Comparison of ENCODE assay signal across 11 cellular contexts in the genomic region with DNA sequence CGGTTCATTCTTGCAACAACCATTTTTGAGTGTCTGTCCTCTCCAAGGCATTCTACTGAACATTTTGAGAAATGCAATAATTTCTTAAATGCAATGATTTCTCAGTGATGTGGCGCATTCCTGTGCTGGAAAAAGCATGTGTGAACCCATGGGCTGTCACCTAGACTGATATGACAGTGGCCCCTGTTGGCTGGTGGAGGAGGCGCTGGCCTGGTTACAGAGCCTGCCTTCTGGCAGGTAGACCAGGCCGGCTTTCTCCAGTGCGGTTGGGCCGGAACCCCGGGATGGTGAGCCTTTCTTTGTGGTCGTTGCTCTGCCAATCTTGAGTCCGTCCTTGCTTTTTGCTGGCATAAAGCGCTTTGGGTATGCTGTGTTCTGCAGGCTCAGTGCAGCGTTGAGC. TPM values are rescaled to one million over a fixed set of nuclear protein-coding genes. Genes with fewer than 3 reads are reported as not detected.
DNase-seq lines count a peak whose midpoint lies in the region; ATAC-seq and TF ChIP-seq lines count a peak whose summit lies in the region.
"Had no signal": no experiment of that assay in that cellular context is flagged by ENCODE, and none has a peak within 500 bp of the region (broad histone marks: within the 10 kb centered on the region; RNA-seq: fewer than 3 reads in every experiment).

No MANE protein-coding gene starts in this region.

- no peaks in the 10 kb centered on the region for H3K27me3 Mint-ChIP-seq in activated T-cell treated with anti-CD3 and anti-CD28 coated beads, Interleukin-2, amount 50 U/mL, for 4 hours (ENCODE audit: low read depth)
- H3K27me3 Mint-ChIP-seq: B cell had no signal

- peaks cover 10% of the 10 kb centered on the region for H3K36me3 Mint-ChIP-seq in activated T-cell treated with anti-CD3 and anti-CD28 coated beads, Interleukin-2, amount 50 U/mL, for 4 hours (ENCODE audit: insufficient read depth)
- H3K36me3 Mint-ChIP-seq in stimulated activated effector memory CD8-positive, alpha-beta T cell treated with anti-CD3 and anti-CD28 coated beads, Interleukin-12 subunit alpha, Interleukin-12 subunit beta, amount 100 ng/mL, for 72 hours, result no peaks in the 10 kb centered on the region

- H3K4me3 Mint-ChIP-seq in activated T-cell treated with anti-CD3 and anti-CD28 coated beads, Interleukin-2, amount 50 U/mL, for 4 hours, result no peak overlapping the region
- no peak overlapping the region for H3K4me3 Mint-ChIP-seq in stimulated activated effector memory CD8-positive, alpha-beta T cell treated with anti-CD3 and anti-CD28 coated beads, Interleukin-12 subunit alpha, Interleukin-12 subunit beta, amount 100 ng/mL, for 72 hours
- H3K4me3 Mint-ChIP-seq: B cell; T-helper 2 cell treated with Interferon-gamma antibody and Interleukin-4, amounts not matched to agents 5 μg/mL and 100 μg/mL, for 36 hours had no signal

- DNase-seq in activated T-cell treated with anti-CD3 and anti-CD28 coated beads, Interleukin-2, amount 50 U/mL, for 1 hour, result peak; percentile 36
- DNase-seq in activated T-cell treated with anti-CD3 and anti-CD28 coated beads, Interleukin-2, amount 50 U/mL, for 4 hours, result no peak
- DNase-seq in SK-MEL-5 (ENCODE audit: low read depth, low spot score), result peak; percentile 21
- DNase-seq in fibroblast of villous mesenchyme (ENCODE audit: low read depth), result no peak
- DNase-seq in stimulated activated effector memory CD8-positive, alpha-beta T cell treated with anti-CD3 and anti-CD28 coated beads, Interleukin-12 subunit alpha, Interleukin-12 subunit beta, amount 100 ng/mL, for 72 hours (ENCODE audit: low spot score in 2 of 2), result no peak
- no peak for DNase-seq in stimulated activated CD4-positive, alpha-beta T cell treated with anti-CD3 and anti-CD28 coated beads, Interleukin-12 subunit alpha, Interleukin-12 subunit beta, amount 100 ng/mL, for 4 hours
- no peak for DNase-seq in NCI-H446 (lab: John Stamatoyannopoulos, UW)
- DNase-seq: stimulated activated CD4-positive, alpha-beta T cell treated with anti-CD3 and anti-CD28 coated beads, Interleukin-4, amount 100 ng/mL, for 24 hours had no signal

- H3K4me1 Mint-ChIP-seq in activated T-cell treated with anti-CD3 and anti-CD28 coated beads, Interleukin-2, amount 50 U/mL, for 4 hours (ENCODE audit: low read depth), result peaks cover 63% of the 10 kb centered on the region
- H3K4me1 Mint-ChIP-seq in stimulated activated effector memory CD8-positive, alpha-beta T cell treated with anti-CD3 and anti-CD28 coated beads, Interleukin-12 subunit alpha, Interleukin-12 subunit beta, amount 100 ng/mL, for 72 hours, result peaks cover 71% of the 10 kb centered on the region

- no peak for ATAC-seq in activated T-cell treated with anti-CD3 and anti-CD28 coated beads, Interleukin-2, amount 50 U/mL, for 4 hours
- ATAC-seq in stimulated activated effector memory CD8-positive, alpha-beta T cell treated with anti-CD3 and anti-CD28 coated beads, Interleukin-12 subunit alpha, Interleukin-12 subunit beta, amount 100 ng/mL, for 72 hours, result peak; percentile 57
- ATAC-seq in GM18517 (IDR thresholded peaks at IDR 0.05; ENCODE audit: unreplicated experiment), result no peak

- no peaks in the 10 kb centered on the region for H3K9me3 Mint-ChIP-seq in activated T-cell treated with anti-CD3 and anti-CD28 coated beads, Interleukin-2, amount 50 U/mL, for 4 hours
- no peaks in the 10 kb centered on the region for H3K9me3 Mint-ChIP-seq in stimulated activated effector memory CD8-positive, alpha-beta T cell treated with anti-CD3 and anti-CD28 coated beads, Interleukin-12 subunit alpha, Interleukin-12 subunit beta, amount 100 ng/mL, for 72 hours
- H3K9me3 Mint-ChIP-seq: T-helper 2 cell treated with Interferon-gamma antibody and Interleukin-4, amounts not matched to agents 5 μg/mL and 100 μg/mL, for 36 hours had no signal

- TF ChIP-seq CTCF in fibroblast of villous mesenchyme (IDR thresholded peaks at IDR 0.05; ENCODE audit: insufficient read depth, low read depth, low read length), result peak; percentile 30

- in situ Hi-C loops in SK-MEL-5 (cut with HindIII; ENCODE audit: low pct_unique_long_range_greater_than_20kb, low sequenced_read_pairs), result no loop called here

- no peak overlapping the region for H3K4me3 ChIP-seq in fibroblast of villous mesenchyme (ENCODE audit: low read depth, low read length)

- H3K27ac Mint-ChIP-seq in stimulated activated effector memory CD8-positive, alpha-beta T cell treated with anti-CD3 and anti-CD28 coated beads, Interleukin-12 subunit alpha, Interleukin-12 subunit beta, amount 100 ng/mL, for 72 hours, result no peak overlapping the region
- H3K27ac Mint-ChIP-seq: B cell; T-helper 2 cell treated with Interferon-gamma antibody and Interleukin-4, amounts not matched to agents 5 μg/mL and 100 μg/mL, for 36 hours had no signal

RNA-seq across cellular contexts. Expression of a gene that starts 33.7 kb away (rescaled TPM):
- 10 to 100 TPM; 10.8 to 13.6 (median 12.5) TPM for total RNA-seq in activated T-cell treated with anti-CD3 and anti-CD28 coated beads, Interleukin-2, amount 50 U/mL, for 4 hours
- 3.0 and 4.1 TPM in 2 replicates for total RNA-seq in SK-MEL-5 (2014; rRNA removed; shearing (Covaris generic))
- polyA plus RNA-seq in SK-MEL-5 (2015; cell fraction: cytosol; rRNA removed), result 8.6 and 12.7 TPM in 2 replicates
- polyA plus RNA-seq in SK-MEL-5 (2015; cell fraction: nucleus; rRNA removed), result 4.9 and 7.5 TPM in 2 replicates
- 11.9 and 13.4 TPM in 2 replicates for total RNA-seq in fibroblast of villous mesenchyme

RNA-seq across cellular contexts. Expression of a gene that starts 35.4 kb away (rescaled TPM):
- total RNA-seq in activated T-cell treated with anti-CD3 and anti-CD28 coated beads, Interleukin-2, amount 50 U/mL, for 4 hours, result 10 to 100 TPM in 1 of 3 donors, 1 to 10 TPM in 2; 8.9 to 12.8 (median 9.2) TPM
- 7.2 and 10.0 TPM in 2 replicates for total RNA-seq in SK-MEL-5 (2014; rRNA removed; shearing (Covaris generic))
- polyA plus RNA-seq in SK-MEL-5 (2015; cell fraction: cytosol; rRNA removed), result 22.6 and 29.4 TPM in 2 replicates
- 29.7 and 30.8 TPM in 2 replicates for polyA plus RNA-seq in SK-MEL-5 (2015; cell fraction: nucleus; rRNA removed)
- 11.6 and 12.1 TPM in 2 replicates for total RNA-seq in fibroblast of villous mesenchyme

Comparison
In these comparisons a context has a peak if more than half of its experiments do, and no peak if none do; other contexts are left out.
1. DNase-seq: peak in activated T-cell treated with anti-CD3 and anti-CD28 coated beads, Interleukin-2, amount 50 U/mL, for 1 hour (single experiment) and SK-MEL-5 (single experiment); none in activated T-cell treated with anti-CD3 and anti-CD28 coated beads, Interleukin-2, amount 50 U/mL, for 4 hours (single experiment), fibroblast of villous mesenchyme (single experiment), stimulated activated effector memory CD8-positive, alpha-beta T cell treated with anti-CD3 and anti-CD28 coated beads, Interleukin-12 subunit alpha, Interleukin-12 subunit beta, amount 100 ng/mL, for 72 hours (0 of 2), stimulated activated CD4-positive, alpha-beta T cell treated with anti-CD3 and anti-CD28 coated beads, Interleukin-12 subunit alpha, Interleukin-12 subunit beta, amount 100 ng/mL, for 4 hours (single experiment) and NCI-H446 (0 of 2).